9 cellular contexts compared by ENCODE assay signal in the genomic region with DNA sequence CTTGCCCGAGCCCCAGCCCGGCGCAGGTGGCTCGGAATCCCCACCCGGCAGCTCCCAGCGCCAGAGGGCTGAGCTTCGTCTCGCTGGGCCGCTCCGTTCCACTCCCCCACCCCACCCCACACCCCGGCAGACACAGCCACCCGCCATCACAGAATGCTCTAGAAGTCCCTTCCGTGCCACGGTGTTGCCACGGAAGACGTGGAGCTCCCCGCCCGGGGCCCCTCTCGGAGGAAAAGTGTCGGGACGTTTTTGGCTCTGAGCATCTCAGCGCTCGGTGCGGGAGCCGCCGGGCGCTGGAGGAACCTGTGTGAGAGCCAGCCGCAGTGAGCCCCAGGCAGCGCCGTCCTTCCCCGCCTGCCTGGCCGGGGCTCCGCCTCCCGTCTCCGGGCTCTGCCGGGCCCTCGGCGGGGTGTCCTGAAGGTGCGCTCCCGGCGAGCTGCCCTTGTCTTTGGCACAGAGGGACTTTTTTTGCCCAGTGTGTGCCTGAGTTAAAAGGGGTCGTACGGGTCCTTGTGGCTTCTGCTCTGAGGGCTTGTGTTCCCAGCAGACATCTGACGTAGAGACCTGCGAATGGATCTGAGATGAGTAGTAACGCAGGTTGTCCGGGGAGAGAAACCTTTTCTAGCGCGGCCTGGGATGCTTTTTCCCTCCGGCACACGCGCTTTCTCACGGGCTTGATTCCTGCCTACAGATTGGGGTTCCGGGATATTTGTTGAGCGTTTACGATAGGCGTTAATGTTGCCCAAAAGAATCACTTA. TPM values are rescaled to one million over a fixed set of nuclear protein-coding genes. Genes with fewer than 3 reads are reported as not detected.
DNase-seq lines count a peak whose midpoint lies in the region; FAIRE-seq and TF ChIP-seq lines count a peak whose summit lies in the region.
"Had no signal": no experiment of that assay in that cellular context is flagged by ENCODE, and none has a peak within 500 bp of the region (broad histone marks: within the 10 kb centered on the region; RNA-seq: fewer than 3 reads in every experiment).

No MANE protein-coding gene starts in this region.

- peak overlapping the region; percentile 80 for H3K27ac ChIP-seq in OCI-LY3 (ENCODE audit: low read length)
- H3K27ac ChIP-seq in neuronal stem cell (replicated peaks; ENCODE audit: low read length), result no peak overlapping the region
- H3K27ac ChIP-seq in substantia nigra (ENCODE audit: low read depth, low read length, poor library complexity, severe bottlenecking), result peak overlapping the region; percentile 92

- peak overlapping the region; percentile 67 for H2BK15ac ChIP-seq in neuronal stem cell (ENCODE audit: low read length)

- POLR2A ChIA-PET in HEK293T (lab: Yijun Ruan, JAX), result interaction anchor here (0.6 kb wide), 1 partner anchor 135 kb away, joined by 3 read pairs; no protein-coding TSS in a partner anchor

- no peaks in the 10 kb centered on the region for H3K36me3 ChIP-seq in OCI-LY3 (replicated peaks; ENCODE audit: low read depth, low read length)
- H3K36me3 ChIP-seq in neuronal stem cell (replicated peaks in 1 of 2; ENCODE audit: control insufficient read depth in 2 of 2, insufficient read depth in 2 of 2, low read length in 2 of 2), result no peaks in the 10 kb centered on the region

- H3K4me1 ChIP-seq in OCI-LY3 (ENCODE audit: low read length) (peaks cover 26% of the 10 kb centered on the region), neuronal stem cell (ENCODE audit: control insufficient read depth in 2 of 2, insufficient read depth in 1 of 2, low read depth in 1 of 2, low read length in 2 of 2) (peaks cover 11 to 13% of the 10 kb centered on the region in 2 donors)

- H3K27me3 ChIP-seq in OCI-LY3 (ENCODE audit: low read depth, low read length), result peaks cover 8% of the 10 kb centered on the region; the same call in 1 of the 2 replicates
- peaks cover 4 to 28% (median 23%) of the 10 kb centered on the region in 3 experiments for H3K27me3 ChIP-seq in neuronal stem cell (ENCODE audit: control insufficient read depth in 3 of 3, insufficient read depth in 3 of 3, low read depth in 1 of 3, low read length in 3 of 3)

- no peak overlapping the region for H2BK120ac ChIP-seq in neuronal stem cell (ENCODE audit: low read depth, low read length)

- no peak for TF ChIP-seq CTCF in OCI-LY3 (IDR thresholded peaks at IDR 0.05; ENCODE audit: low read depth, low read length)

- no peak overlapping the region for H2BK12ac ChIP-seq in neuronal stem cell (ENCODE audit: low read length)

- H4K91ac ChIP-seq in neuronal stem cell (ENCODE audit: low read depth, low read length, poor library complexity), result no peak overlapping the region

- H3K18ac ChIP-seq in neuronal stem cell (ENCODE audit: low read length), result peak overlapping the region; percentile 92

- no peak for FAIRE-seq in frontal cortex (lab: Jason Lieb, UNC)
- FAIRE-seq: TTC549 had no signal

- peak overlapping the region; percentile 87 for H3K9ac ChIP-seq in OCI-LY3 (ENCODE audit: low read length)
- peak overlapping the region; percentile 90 for H3K9ac ChIP-seq in neuronal stem cell (ENCODE audit: low read depth, low read length, poor library complexity)

- peak overlapping the region; percentile 85 for H3K23ac ChIP-seq in neuronal stem cell (ENCODE audit: low read depth, low read length, poor library complexity)

- WGBS in neuronal stem cell (ENCODE audit: extremely low coverage in 2 of 2, insufficient read length in 2 of 2, insufficient replicate concordance in 1 of 2), 2 donors, result no CpG with 5 or more reads among the region's 57 CpGs

- peak; percentile 82 for DNase-seq in COLO668 (lab: John Stamatoyannopoulos, UW; ENCODE audit: unreplicated experiment)
- peak; percentile 13 for DNase-seq in HEK293T (ENCODE audit: extremely low spot score)
- DNase-seq in activated gamma-delta T cell treated with Interleukin-2 at 50 U/mL for 16 hours, result peak; percentile 52
- DNase-seq in frontal cortex (ENCODE audit: low spot score in 2 of 2), result peak; percentile 36 to 52
- no peak for DNase-seq in neuronal stem cell (ENCODE audit: low spot score)
- DNase-seq in substantia nigra (lab: John Stamatoyannopoulos, UW), result peak in 47 of 49 donors; percentile 18 to 83 (median 53)
- no peak for DNase-seq in middle frontal gyrus (ENCODE audit: extremely low spot score, low spot score)

- no peak overlapping the region for H2BK5ac ChIP-seq in neuronal stem cell (ENCODE audit: low read length)

- H2AFZ ChIP-seq in OCI-LY3 (ENCODE audit: low read depth, low read length) (peak overlapping the region; percentile 21), neuronal stem cell (ENCODE audit: low read length) (peak overlapping the region; percentile 81)

- H4K8ac ChIP-seq in neuronal stem cell (ENCODE audit: low read depth, low read length), result no peak overlapping the region

- peak overlapping the region; percentile 31 for H3K14ac ChIP-seq in neuronal stem cell (ENCODE audit: low read length)

- no peaks in the 10 kb centered on the region for H4K20me1 ChIP-seq in OCI-LY3 (ENCODE audit: insufficient read depth, low read length)

- H3K79me1 ChIP-seq in neuronal stem cell (ENCODE audit: low read depth, low read length), result peaks cover 5% of the 10 kb centered on the region

- H2AK5ac ChIP-seq in neuronal stem cell (ENCODE audit: low read depth, low read length), result peak overlapping the region; percentile 84

- no peak overlapping the region for H3K4ac ChIP-seq in neuronal stem cell (ENCODE audit: low read length)

- peak overlapping the region; percentile 90 for H3K4me2 ChIP-seq in OCI-LY3 (ENCODE audit: low read length)
- peak overlapping the region; percentile 97 for H3K4me2 ChIP-seq in neuronal stem cell (ENCODE audit: insufficient read depth, low read length, poor library complexity, severe bottlenecking)

- H3K9me3 ChIP-seq in OCI-LY3 (ENCODE audit: insufficient read depth, low read length) (no peaks in the 10 kb centered on the region), neuronal stem cell (replicated peaks in 1 of 2; ENCODE audit: control insufficient read depth in 2 of 2, insufficient read depth in 1 of 2, low read depth in 1 of 2, low read length in 2 of 2) (no peaks in the 10 kb centered on the region)

- CTCF ChIA-PET in HEK293T (lab: Yijun Ruan, JAX), result interaction anchor here (0.5 kb wide), 1 partner anchor 59 kb away, joined by 3 read pairs; no protein-coding TSS in a partner anchor

- peaks cover 57% of the 10 kb centered on the region for H3K79me2 ChIP-seq in OCI-LY3 (ENCODE audit: low read length)

- peak overlapping the region; percentile 78 for H3K4me3 ChIP-seq in OCI-LY3 (ENCODE audit: low read length)
- peak overlapping the region; percentile 81 to 99 for H3K4me3 ChIP-seq in neuronal stem cell (ENCODE audit: low read length in 2 of 2)

TF ChIP-seq in HEK293T, 16 proteins besides CTCF, POLR2A, EP300 and RAD21:
- TF ChIP-seq TARDBP (IDR thresholded peaks at IDR 0.05), result no peak
- no peak for TF ChIP-seq SP1 (IDR thresholded peaks at IDR 0.05)
- TF ChIP-seq, protein P1, sequence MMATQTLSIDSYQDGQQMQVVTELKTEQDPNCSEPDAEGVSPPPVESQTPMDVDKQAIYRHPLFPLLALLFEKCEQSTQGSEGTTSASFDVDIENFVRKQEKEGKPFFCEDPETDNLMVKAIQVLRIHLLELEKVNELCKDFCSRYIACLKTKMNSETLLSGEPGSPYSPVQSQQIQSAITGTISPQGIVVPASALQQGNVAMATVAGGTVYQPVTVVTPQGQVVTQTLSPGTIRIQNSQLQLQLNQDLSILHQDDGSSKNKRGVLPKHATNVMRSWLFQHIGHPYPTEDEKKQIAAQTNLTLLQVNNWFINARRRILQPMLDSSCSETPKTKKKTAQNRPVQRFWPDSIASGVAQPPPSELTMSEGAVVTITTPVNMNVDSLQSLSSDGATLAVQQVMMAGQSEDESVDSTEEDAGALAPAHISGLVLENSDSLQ (IDR thresholded peaks at IDR 0.05), result no peak
- no peak for TF ChIP-seq SUZ12 (IDR thresholded peaks at IDR 0.05)
- TF ChIP-seq FOXK2 (IDR thresholded peaks at IDR 0.05), result no peak
- TF ChIP-seq NFRKB (IDR thresholded peaks at IDR 0.05), result no peak
- TF ChIP-seq BHLHE40 (IDR thresholded peaks at IDR 0.05; ENCODE audit: borderline replicate concordance), result no peak
- no peak for TF ChIP-seq ARNT (IDR thresholded peaks at IDR 0.05)
- no peak for TF ChIP-seq ZNF384 (IDR thresholded peaks at IDR 0.05)

RNA-seq across cellular contexts. Expression of gene ZCCHC2, which starts 1.8 kb away (rescaled TPM):
- 13.5 TPM for total RNA-seq in frontal cortex
- 7.7 TPM for polyA plus RNA-seq in neuronal stem cell (2013, experiment 1 of 2)
- polyA plus RNA-seq in neuronal stem cell (2013, experiment 2 of 2), result 7.2 TPM

Comparison
In these comparisons a context has a peak if more than half of its experiments do, and no peak if none do; other contexts are left out.
1. DNase-seq: peak in COLO668 (single experiment), HEK293T (single experiment), activated gamma-delta T cell treated with Interleukin-2 at 50 U/mL for 16 hours (single experiment), frontal cortex (2 of 2) and substantia nigra (47 of 49); none in neuronal stem cell (single experiment) and middle frontal gyrus (single experiment).